In genomic region chr2:204361738-204362137, GRCh38 we compare ENCODE assay signal across 8 cellular contexts.
"Had no signal": no experiment of that assay in that cellular context is flagged by ENCODE, and none has a peak within 500 bp of the region (broad histone marks: within the 10 kb centered on the region; RNA-seq: fewer than 3 reads in every experiment).

No MANE protein-coding gene starts in this region.

- H3K4me3 Mint-ChIP-seq: GM23338, H9, HFFc6 had no signal

- H2AFZ ChIP-seq: GM23248, GM23338 had no signal

- H3K4me3 ChIP-seq: GM23248, GM23338, HAP-1 had no signal

- H3K27ac Mint-ChIP-seq: GM23338, H9, HFFc6 had no signal

- H3K4me1 Mint-ChIP-seq: GM23338, H9 had no signal

- H3K9me3 Mint-ChIP-seq: GM23338, H9, HFFc6 had no signal

- H3K4me2 ChIP-seq: GM23338 had no signal

- H3K9ac ChIP-seq: GM23248 had no signal

- H3K9me3 ChIP-seq: HAP-1 had no signal

- H3K36me3 ChIP-seq: HAP-1 had no signal

- DNase-seq: GM23248, GOT3, H7, H9, HCEC 1CT, HFFc6 had no signal

- H3K27ac ChIP-seq: GM23248 had no signal
